18 cellular contexts compared by ENCODE assay signal in the genomic region with DNA sequence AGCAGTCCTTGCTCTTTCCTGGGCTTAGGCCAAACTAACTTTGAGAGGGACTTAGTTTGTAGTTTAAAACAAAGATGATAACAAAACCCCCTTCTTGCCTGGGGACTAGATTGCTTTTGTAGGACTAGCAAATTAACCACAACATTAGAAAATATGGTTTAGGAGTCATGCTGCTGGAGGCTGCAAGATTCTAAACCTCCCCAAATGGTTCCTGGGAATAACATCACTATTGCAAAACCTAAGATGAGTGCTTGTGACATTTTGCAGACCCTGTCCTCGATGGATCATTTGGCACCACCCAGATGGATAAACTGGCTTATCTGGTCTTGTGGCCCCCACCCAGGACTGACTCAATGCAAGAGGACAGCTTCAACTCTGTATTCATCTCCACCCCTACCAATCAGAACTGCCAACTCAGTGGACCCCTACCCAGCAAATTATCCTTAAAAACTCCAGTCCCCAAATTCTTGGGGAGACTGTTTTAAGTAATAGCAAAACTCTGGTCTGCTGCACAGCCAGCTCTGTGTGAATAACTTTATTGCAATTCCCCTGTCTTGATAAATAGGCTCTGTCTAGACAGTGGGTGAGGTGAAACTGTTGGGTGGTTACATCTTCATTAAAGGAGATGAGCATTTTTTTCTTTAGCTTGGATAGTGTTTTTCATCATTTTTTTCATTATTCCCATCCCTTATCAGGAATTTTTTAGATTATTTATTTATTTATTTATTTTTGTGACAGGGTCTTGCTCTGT. TPM values are rescaled to one million over a fixed set of nuclear protein-coding genes. Genes with fewer than 3 reads are reported as not detected.
A peak's percentile ranks its signal among the peaks of the same experiment; 100 is the strongest.
DNase-seq lines count a peak whose midpoint lies in the region; ATAC-seq and TF ChIP-seq lines count a peak whose summit lies in the region.
"Had no signal": no experiment of that assay in that cellular context is flagged by ENCODE, and none has a peak within 500 bp of the region (broad histone marks: within the 10 kb centered on the region; RNA-seq: fewer than 3 reads in every experiment).

No MANE protein-coding gene starts in this region.

- no peaks in the 10 kb centered on the region for H3K79me1 ChIP-seq in trophoblast cell (ENCODE audit: low read length)

- peaks cover 0 to 2% of the 10 kb centered on the region in 2 experiments for H3K36me3 ChIP-seq in trophoblast cell (ENCODE audit: control insufficient read depth in 1 of 2, insufficient read depth in 2 of 2, low read length in 2 of 2)
- H3K36me3 ChIP-seq: BE2C, Peyer's patch had no signal

- H3K4ac ChIP-seq in trophoblast cell (ENCODE audit: low read depth, low read length) = no peak overlapping the region

- DNase-seq in M059J (ENCODE audit: low read depth) (peak; percentile 44), epithelial cell of esophagus (ENCODE audit: low read depth) (peak; percentile 31), left ventricle myocardium superior (no peak), trophoblast cell (no peak), NCI-H187 treated with DMSO at 0.1 percent for 48 hours (lab: John Stamatoyannopoulos, UW) (no peak)
- no peak for DNase-seq in activated CD8-positive, alpha-beta memory T cell treated with anti-CD3 and anti-CD28 coated beads, Interleukin-2, amount 10 ng/mL, durations not matched to agents 7 days and 5 days
- DNase-seq: BE2C, H7, MV-4-11, NCI-H1105 treated with DMSO at 0.1 percent for 48 hours, NCI-H2081 treated with DMSO at 0.1 percent for 48 hours, NCI-H2171 treated with DMSO at 0.1 percent for 48 hours, NCI-H524 treated with DMSO at 0.1 percent for 48 hours, NCI-H82, Peyer's patch had no signal

- H3K4me1 ChIP-seq in trophoblast cell (ENCODE audit: control insufficient read depth in 1 of 2, insufficient read depth in 2 of 2, low read length in 2 of 2) = peaks cover 4 to 8% of the 10 kb centered on the region in 2 experiments
- H3K4me1 ChIP-seq: BE2C had no signal

- no peak overlapping the region for H3K4me3 ChIP-seq in epithelial cell of esophagus (ENCODE audit: low read length)
- no peak overlapping the region for H3K4me3 ChIP-seq in trophoblast cell (ENCODE audit: low read depth, low read length)
- H3K4me3 ChIP-seq: GM12878, Peyer's patch had no signal

- H3K23ac ChIP-seq in trophoblast cell (ENCODE audit: low read length) = no peak overlapping the region

- no peak overlapping the region for H4K91ac ChIP-seq in trophoblast cell (ENCODE audit: low read depth, low read length)

- no peak overlapping the region for H3K4me2 ChIP-seq in trophoblast cell (ENCODE audit: low read length)

- H3K27ac ChIP-seq in trophoblast cell (ENCODE audit: low read depth, low read length) = no peak overlapping the region
- H3K27ac ChIP-seq: Peyer's patch had no signal

- H3K79me2 ChIP-seq in trophoblast cell (ENCODE audit: control insufficient read depth, insufficient read depth, low read length, poor library complexity) = no peaks in the 10 kb centered on the region

- CTCF ChIA-PET in activated CD8-positive, alpha-beta memory T cell treated with anti-CD3 and anti-CD28 coated beads, Interleukin-2, amount 10 ng/mL, durations not matched to agents 7 days and 5 days (lab: Charles Lee) = no interaction called here

- H3K9ac ChIP-seq in trophoblast cell (ENCODE audit: low read length) = no peak overlapping the region

- no peak overlapping the region for H3K14ac ChIP-seq in trophoblast cell (ENCODE audit: low read length)

- no peak overlapping the region for H4K12ac ChIP-seq in trophoblast cell (ENCODE audit: low read depth, low read length)

- peak overlapping the region; percentile 35 for H2BK5ac ChIP-seq in trophoblast cell (ENCODE audit: low read depth, low read length, poor library complexity)

- H3K36me3 Mint-ChIP-seq in activated CD8-positive, alpha-beta memory T cell treated with anti-CD3 and anti-CD28 coated beads, Interleukin-2, amount 10 ng/mL, durations not matched to agents 7 days and 5 days = no peaks in the 10 kb centered on the region
- H3K36me3 Mint-ChIP-seq: IgD-negative memory B cell had no signal

- H3K4me1 Mint-ChIP-seq in activated CD8-positive, alpha-beta memory T cell treated with anti-CD3 and anti-CD28 coated beads, Interleukin-2, amount 10 ng/mL, durations not matched to agents 7 days and 5 days = peaks cover 7% of the 10 kb centered on the region
- H3K4me1 Mint-ChIP-seq: IgD-negative memory B cell had no signal

- H4K8ac ChIP-seq in trophoblast cell (ENCODE audit: low read depth, low read length) = no peak overlapping the region

- intact Hi-C loops in left ventricle myocardium superior (cut with micrococcal nuclease) = no loop called here

- H2BK120ac ChIP-seq in trophoblast cell (ENCODE audit: insufficient read depth, low read length, poor library complexity) = no peak overlapping the region

- H3K27me3 Mint-ChIP-seq in activated CD8-positive, alpha-beta memory T cell treated with anti-CD3 and anti-CD28 coated beads, Interleukin-2, amount 10 ng/mL, durations not matched to agents 7 days and 5 days = peaks cover 7% of the 10 kb centered on the region

- TF ChIP-seq CTCF in epithelial cell of esophagus (IDR thresholded peaks at IDR 0.05; ENCODE audit: insufficient read depth, low read depth, low read length, missing control alignments) = no peak

- H3K27me3 ChIP-seq in trophoblast cell (ENCODE audit: insufficient read depth, low read length) = no peaks in the 10 kb centered on the region
- H3K27me3 ChIP-seq: BE2C, Peyer's patch had no signal

- H3K4me3 Mint-ChIP-seq in activated CD8-positive, alpha-beta memory T cell treated with anti-CD3 and anti-CD28 coated beads, Interleukin-2, amount 10 ng/mL, durations not matched to agents 7 days and 5 days = no peak overlapping the region
- H3K4me3 Mint-ChIP-seq: IgD-negative memory B cell had no signal

- ATAC-seq in left ventricle myocardium superior (peak; percentile 27), GM21576 (IDR thresholded peaks at IDR 0.05; ENCODE audit: unreplicated experiment) (no peak)
- no peak for ATAC-seq in activated CD8-positive, alpha-beta memory T cell treated with anti-CD3 and anti-CD28 coated beads, Interleukin-2, amount 10 ng/mL, durations not matched to agents 7 days and 5 days
- ATAC-seq: GM12878 had no signal

- H3K9me3 Mint-ChIP-seq in activated CD8-positive, alpha-beta memory T cell treated with anti-CD3 and anti-CD28 coated beads, Interleukin-2, amount 10 ng/mL, durations not matched to agents 7 days and 5 days (ENCODE audit: low read depth) = no peaks in the 10 kb centered on the region
- H3K9me3 Mint-ChIP-seq: IgD-negative memory B cell had no signal

- peak overlapping the region; percentile 50 for H2AFZ ChIP-seq in trophoblast cell (ENCODE audit: insufficient read depth, low read length, poor library complexity)

- no peak overlapping the region for H3K18ac ChIP-seq in trophoblast cell (ENCODE audit: low read length)

- WGBS in trophoblast cell (ENCODE audit: extremely low coverage, insufficient coverage, insufficient read length) = no CpG with 5 or more reads among the region's 1 CpG

- H3K9me3 ChIP-seq in trophoblast cell (ENCODE audit: insufficient read depth, low read depth, low read length) = no peaks in the 10 kb centered on the region
- H3K9me3 ChIP-seq: BE2C, Peyer's patch had no signal

- H3K27ac Mint-ChIP-seq in activated CD8-positive, alpha-beta memory T cell treated with anti-CD3 and anti-CD28 coated beads, Interleukin-2, amount 10 ng/mL, durations not matched to agents 7 days and 5 days = no peak overlapping the region
- H3K27ac Mint-ChIP-seq: IgD-negative memory B cell had no signal

- H2BK12ac ChIP-seq in trophoblast cell (ENCODE audit: low read length) = no peak overlapping the region

- no peak overlapping the region for H2AK5ac ChIP-seq in trophoblast cell (ENCODE audit: low read length)

RNA-seq across cellular contexts. Expression of a gene that starts 58.9 kb away (rescaled TPM):
- total RNA-seq in M059J (2014; rRNA removed; shearing (Covaris generic)) = 46.5 and 88.8 TPM in 2 replicates
- 468 TPM for total RNA-seq in left ventricle myocardium superior
- 86.0 and 88.0 TPM in 2 replicates for polyA plus RNA-seq in trophoblast cell (2013)
- total RNA-seq in activated CD8-positive, alpha-beta memory T cell treated with anti-CD3 and anti-CD28 coated beads, Interleukin-2, amount 10 ng/mL, durations not matched to agents 7 days and 5 days = 100 to 1,000 TPM in 1 of 2 experiments, 10 to 100 TPM in 1; 82.9 to 109 TPM

Comparison
In these comparisons a context has a peak if more than half of its experiments do, and no peak if none do; other contexts are left out.
1. DNase-seq: peak in M059J (single experiment) and epithelial cell of esophagus (single experiment); none in left ventricle myocardium superior (single experiment), trophoblast cell (0 of 2), NCI-H187 treated with DMSO at 0.1 percent for 48 hours (single experiment) and activated CD8-positive, alpha-beta memory T cell treated with anti-CD3 and anti-CD28 coated beads, Interleukin-2, amount 10 ng/mL, durations not matched to agents 7 days and 5 days (single experiment).